Comparison of ENCODE assay signal across 8 cellular contexts in the genomic region with DNA sequence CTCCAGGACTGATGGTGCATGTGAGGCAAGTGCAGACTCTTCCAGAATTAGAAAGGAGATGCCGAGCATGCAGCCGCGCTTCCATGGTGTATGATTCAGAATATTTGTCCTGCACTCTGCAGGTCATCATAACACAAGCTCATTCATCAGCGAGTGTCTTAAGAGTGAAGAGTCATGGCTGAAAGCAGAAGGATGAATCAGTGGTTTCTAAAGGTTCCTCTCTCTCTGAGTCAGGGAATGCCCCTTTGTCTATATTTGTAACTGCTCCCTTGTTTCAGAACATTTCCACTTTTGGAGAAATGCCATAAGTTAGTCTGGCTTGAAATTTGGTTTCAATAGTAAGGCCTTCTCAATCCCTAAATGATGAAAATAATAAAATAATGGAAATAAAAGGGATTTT. TPM values are rescaled to one million over a fixed set of nuclear protein-coding genes. Genes with fewer than 3 reads are reported as not detected.
A peak's percentile ranks its signal among the peaks of the same experiment; 100 is the strongest.
DNase-seq lines count a peak whose midpoint lies in the region; ATAC-seq and TF ChIP-seq lines count a peak whose summit lies in the region.

No MANE protein-coding gene starts in this region.

- H3K27me3 ChIP-seq in aorta (ENCODE audit: control insufficient read depth in 1 of 2, insufficient read depth in 2 of 2, low read length in 1 of 2): peaks cover 0 to 2% of the 10 kb centered on the region in 2 donors

- no peak overlapping the region for H3K27ac ChIP-seq in aorta (ENCODE audit: low read depth in 1 of 2, low read length in 2 of 2)

- whole genome bisulfite sequencing in aorta, 2 donors: 49 to 62% methylated on average over 4 of the region's 4 CpGs

- H3K4me1 ChIP-seq in aorta (ENCODE audit: control insufficient read depth in 1 of 2, insufficient read depth in 2 of 2, low read length in 2 of 2): no peaks in the 10 kb centered on the region

- ATAC-seq in GM21529 (IDR thresholded peaks at IDR 0.05; ENCODE audit: unreplicated experiment) (peak; percentile 95), aorta (ENCODE audit: low FRiP score) (peak; percentile 41)

- H3K4me3 ChIP-seq in epithelial cell of esophagus (ENCODE audit: low read length) (no peak overlapping the region), aorta (ENCODE audit: low read length in 2 of 2) (no peak overlapping the region)

- no peaks in the 10 kb centered on the region for H3K9me3 ChIP-seq in aorta (ENCODE audit: control insufficient read depth, low read length)

- H3K36me3 ChIP-seq in aorta (ENCODE audit: control insufficient read depth in 1 of 2, insufficient read depth in 2 of 2, low read length in 1 of 2): no peaks in the 10 kb centered on the region

- TF ChIP-seq CTCF in epithelial cell of esophagus (IDR thresholded peaks at IDR 0.05; ENCODE audit: insufficient read depth, low read depth, low read length, missing control alignments): no peak

- intact Hi-C loops in aorta (cut with DNase I): no loop called here

- DNase-seq in GM04503 (ENCODE audit: low read depth) (peak; percentile 89), HS-5 (ENCODE audit: low read depth) (peak; percentile 98), epithelial cell of esophagus (ENCODE audit: low read depth) (peak; percentile 95), aorta (no peak), NCI-H146 (lab: John Stamatoyannopoulos, UW) (no peak), NCI-H345 (lab: John Stamatoyannopoulos, UW) (no peak), DMS 273 treated with DMSO at 0.1 percent for 48 hours (lab: John Stamatoyannopoulos, UW) (no peak)

RNA-seq across cellular contexts. Expression of a gene that starts 52.3 kb away (rescaled TPM):
- 1 to 10 TPM in 1 of 2 donors, not detected in 1; 1.0 TPM for total RNA-seq in aorta
- polyA plus RNA-seq in aorta: 1 to 10 TPM in 1 of 2 donors, under 1 TPM in 1; 0.77 to 1.9 TPM

Comparison
In these comparisons a context has a peak if more than half of its experiments do, and no peak if none do; other contexts are left out.
1. DNase-seq: peak in GM04503 (single experiment), HS-5 (single experiment) and epithelial cell of esophagus (single experiment); none in aorta (0 of 2), NCI-H146 (single experiment), NCI-H345 (single experiment) and DMS 273 treated with DMSO at 0.1 percent for 48 hours (single experiment).